In genomic region chr9:134544388-134545212, GRCh38 we compare ENCODE assay signal across 11 cellular contexts.
DNase-seq lines count a peak whose midpoint lies in the region; ATAC-seq, FAIRE-seq and TF ChIP-seq lines count a peak whose summit lies in the region.
"Had no signal": no experiment of that assay in that cellular context is flagged by ENCODE, and none has a peak within 500 bp of the region (broad histone marks: within the 10 kb centered on the region; RNA-seq: fewer than 3 reads in every experiment).

No MANE protein-coding gene starts in this region.

- FAIRE-seq in bronchial epithelial cell (lab: Jason Lieb, UNC), result peak; percentile 7
- FAIRE-seq: islet of Langerhans had no signal

- no peaks in the 10 kb centered on the region; the same call in none of the 2 replicates for H3K27me3 Mint-ChIP-seq in HFFc6 (ENCODE audit: insufficient read depth)
- no peaks in the 10 kb centered on the region for H3K27me3 Mint-ChIP-seq in activated CD4-positive, alpha-beta T cell treated with anti-CD3 and anti-CD28 coated beads, Interleukin-2, amount 10 ng/mL, durations not matched to agents 24 days and 14 days

- H3K36me3 Mint-ChIP-seq in HFFc6 (ENCODE audit: low read depth), result no peaks in the 10 kb centered on the region
- no peaks in the 10 kb centered on the region for H3K36me3 Mint-ChIP-seq in activated CD4-positive, alpha-beta T cell treated with anti-CD3 and anti-CD28 coated beads, Interleukin-2, amount 10 ng/mL, durations not matched to agents 24 days and 14 days (ENCODE audit: low read depth)

- no peaks in the 10 kb centered on the region for H3K9me3 ChIP-seq in stomach

- TF ChIP-seq EP300 in stomach (IDR thresholded peaks at IDR 0.05), result no peak

- H3K27me3 ChIP-seq in bronchial epithelial cell (ENCODE audit: control insufficient read depth, insufficient read depth, low read length) (no peaks in the 10 kb centered on the region), stomach (peaks cover 0 to 45% (median 7%) of the 10 kb centered on the region in 3 donors)

- TF ChIP-seq CTCF in HFFc6 (IDR thresholded peaks at IDR 0.05), result no peak
- TF ChIP-seq CTCF in bronchial epithelial cell (IDR thresholded peaks at IDR 0.05; ENCODE audit: insufficient read depth, low read length, severe bottlenecking), result no peak
- no peak for TF ChIP-seq CTCF in stomach (IDR thresholded peaks at IDR 0.05)

- no peaks in the 10 kb centered on the region for H3K9me3 Mint-ChIP-seq in HFFc6
- H3K9me3 Mint-ChIP-seq in activated CD4-positive, alpha-beta T cell treated with anti-CD3 and anti-CD28 coated beads, Interleukin-2, amount 10 ng/mL, durations not matched to agents 24 days and 14 days, result no peaks in the 10 kb centered on the region

- H3K4me3 ChIP-seq in bronchial epithelial cell (ENCODE audit: low read depth, low read length) (no peak overlapping the region), stomach (no peak overlapping the region)

- peak overlapping the region; percentile 45 for H3K27ac Mint-ChIP-seq in HFFc6
- H3K27ac Mint-ChIP-seq in activated CD4-positive, alpha-beta T cell treated with anti-CD3 and anti-CD28 coated beads, Interleukin-2, amount 10 ng/mL, durations not matched to agents 24 days and 14 days, result no peak overlapping the region

- H3K27ac ChIP-seq in stomach, result peak overlapping the region; percentile 44 to 80 (median 77)

- peaks cover 34% of the 10 kb centered on the region for H3K4me1 Mint-ChIP-seq in HFFc6 (ENCODE audit: low read depth)
- no peaks in the 10 kb centered on the region for H3K4me1 Mint-ChIP-seq in activated CD4-positive, alpha-beta T cell treated with anti-CD3 and anti-CD28 coated beads, Interleukin-2, amount 10 ng/mL, durations not matched to agents 24 days and 14 days

- H3K4me3 Mint-ChIP-seq in HFFc6, result no peak overlapping the region
- H3K4me3 Mint-ChIP-seq in activated CD4-positive, alpha-beta T cell treated with anti-CD3 and anti-CD28 coated beads, Interleukin-2, amount 10 ng/mL, durations not matched to agents 24 days and 14 days, result no peak overlapping the region

- ATAC-seq in HG02870 (IDR thresholded peaks at IDR 0.05; ENCODE audit: unreplicated experiment) (no peak), GM18873 (IDR thresholded peaks at IDR 0.05; ENCODE audit: low FRiP score, unreplicated experiment) (no peak)

- H3K4me1 ChIP-seq in stomach, result peaks cover 0 to 25% (median 14%) of the 10 kb centered on the region in 4 donors

- 51 to 62% (median 56%) methylated on average over 24 to 26 of the region's 26 CpGs for WGBS in stomach, 5 donors

- DNase-seq in HFFc6 (peak; percentile 52), bronchial epithelial cell (ENCODE audit: low read depth) (peak; percentile 8), iris pigment epithelial cell (ENCODE audit: low read depth) (peak; percentile 59), stomach (no peak), DMS153 treated with DMSO at 0.1 percent for 48 hours (lab: John Stamatoyannopoulos, UW; ENCODE audit: unreplicated experiment) (no peak)
- DNase-seq in activated CD4-positive, alpha-beta T cell treated with anti-CD3 and anti-CD28 coated beads, Interleukin-2, amount 10 ng/mL, durations not matched to agents 24 days and 14 days, result no peak
- DNase-seq: NCI-H1105, T-helper 9 cell had no signal

- intact Hi-C loops in stomach (cut with DNase I; ENCODE audit: low total_unique reads), result no loop called here
- intact Hi-C loops in activated CD4-positive, alpha-beta T cell treated with anti-CD3 and anti-CD28 coated beads, Interleukin-2, amount 10 ng/mL, durations not matched to agents 24 days and 14 days (cut with micrococcal nuclease), result no loop called here

- H3K36me3 ChIP-seq in bronchial epithelial cell (ENCODE audit: control insufficient read depth, insufficient read depth, low read length), result no peaks in the 10 kb centered on the region
- no peaks in the 10 kb centered on the region for H3K36me3 ChIP-seq in stomach

- TF ChIP-seq POLR2A in stomach (IDR thresholded peaks at IDR 0.05), result no peak

Comparison
In these comparisons a context has a peak if more than half of its experiments do, and no peak if none do; other contexts are left out.
1. DNase-seq: peak in HFFc6 (single experiment), bronchial epithelial cell (single experiment) and iris pigment epithelial cell (single experiment); none in stomach (single experiment), activated CD4-positive, alpha-beta T cell treated with anti-CD3 and anti-CD28 coated beads, Interleukin-2, amount 10 ng/mL, durations not matched to agents 24 days and 14 days (single experiment) and DMS153 treated with DMSO at 0.1 percent for 48 hours (single experiment).